Comparison of ENCODE assay signal across 10 cellular contexts in genomic region chr12:50927766-50928224, GRCh38. TPM values are rescaled to one million over a fixed set of nuclear protein-coding genes. Genes with fewer than 3 reads are reported as not detected.
DNase-seq lines count a peak whose midpoint lies in the region; ATAC-seq and TF ChIP-seq lines count a peak whose summit lies in the region.
"Had no signal": no experiment of that assay in that cellular context is flagged by ENCODE, and none has a peak within 500 bp of the region (broad histone marks: within the 10 kb centered on the region; RNA-seq: fewer than 3 reads in every experiment).

No MANE protein-coding gene starts in this region.

- intact Hi-C loops in left ventricle myocardium inferior (cut with micrococcal nuclease), result loop anchor here (10.0 kb wide), 1 partner anchor 57 kb away; no protein-coding TSS in a partner anchor
- intact Hi-C loops in cardiac septum (cut with DNase I), result loop anchor here (5.0 kb wide), 1 partner anchor 60 kb away; no protein-coding TSS in a partner anchor
- intact Hi-C loops in vagina (cut with DNase I), result loop anchor here (10.0 kb wide), 1 partner anchor 57 kb away; no protein-coding TSS in a partner anchor

- H3K4me3 Mint-ChIP-seq in neural progenitor cell, result no peak overlapping the region

- H3F3A ChIP-seq in neural progenitor cell (ENCODE audit: low read depth), result peaks cover 22% of the 10 kb centered on the region

- H3K36me3 ChIP-seq in left ventricle myocardium inferior (peaks cover 22% of the 10 kb centered on the region), neural progenitor cell (no peaks in the 10 kb centered on the region), vagina (peaks cover 0 to 20% of the 10 kb centered on the region in 2 donors)

- H3K9ac ChIP-seq in neural progenitor cell, result no peak overlapping the region

- peak overlapping the region; percentile 94 for H3K27ac ChIP-seq in left ventricle myocardium inferior (replicated peaks)
- H3K27ac ChIP-seq in neural progenitor cell, result no peak overlapping the region
- peak overlapping the region; percentile 91 for H3K27ac ChIP-seq in vagina

- no peak for TF ChIP-seq POLR2A in vagina (IDR thresholded peaks at IDR 0.05)

- H3K9me3 ChIP-seq in left ventricle myocardium inferior (replicated peaks) (no peaks in the 10 kb centered on the region), neural progenitor cell (ENCODE audit: low read depth) (no peaks in the 10 kb centered on the region), vagina (no peaks in the 10 kb centered on the region)

- no peak for ATAC-seq in GM21825 (IDR thresholded peaks at IDR 0.05; ENCODE audit: unreplicated experiment)
- ATAC-seq: HCT116 had no signal

- H3K27me3 Mint-ChIP-seq in neural progenitor cell (ENCODE audit: insufficient read depth, low read depth), result no peaks in the 10 kb centered on the region

- TF ChIP-seq CTCF in left ventricle myocardium inferior (IDR thresholded peaks at IDR 0.05; ENCODE audit: borderline replicate concordance) (no peak), epithelial cell of esophagus (IDR thresholded peaks at IDR 0.05; ENCODE audit: insufficient read depth, low read depth, low read length, missing control alignments) (no peak), neural progenitor cell (IDR thresholded peaks at IDR 0.05) (no peak), vagina (IDR thresholded peaks at IDR 0.05) (no peak)

- DNase-seq in left ventricle myocardium inferior (no peak), cardiac septum (ENCODE audit: low spot score) (no peak), epithelial cell of esophagus (ENCODE audit: low read depth) (no peak), neural progenitor cell (ENCODE audit: low spot score) (no peak), vagina (ENCODE audit: extremely low spot score in 2 of 2) (peak in 1 of 2 donors; percentile 32), hippocampal formation (lab: John Stamatoyannopoulos, UW) (no peak), NCI-H1048 (lab: John Stamatoyannopoulos, UW) (no peak)
- DNase-seq: NCI-H748 treated with DMSO at 0.1 percent for 48 hours had no signal

- H3K4me2 ChIP-seq in neural progenitor cell, result no peak overlapping the region

- no peaks in the 10 kb centered on the region for H4K20me1 ChIP-seq in neural progenitor cell (ENCODE audit: low read depth)

- no peak overlapping the region for H2AFZ ChIP-seq in neural progenitor cell (replicated peaks)

- no peaks in the 10 kb centered on the region for H3K79me2 ChIP-seq in neural progenitor cell (ENCODE audit: low read depth)

- H3K27ac Mint-ChIP-seq in neural progenitor cell, result peak overlapping the region; percentile 47

- H3K4me1 Mint-ChIP-seq in neural progenitor cell, result peaks cover 31% of the 10 kb centered on the region

- no peaks in the 10 kb centered on the region for H3K36me3 Mint-ChIP-seq in neural progenitor cell

- H3K9me3 Mint-ChIP-seq in neural progenitor cell, result no peaks in the 10 kb centered on the region

- H3K27me3 ChIP-seq in left ventricle myocardium inferior (ENCODE audit: low read depth), result no peaks in the 10 kb centered on the region
- H3K27me3 ChIP-seq in neural progenitor cell, result no peaks in the 10 kb centered on the region
- H3K27me3 ChIP-seq in vagina, result no peaks in the 10 kb centered on the region

- H3K4me3 ChIP-seq in left ventricle myocardium inferior (peak overlapping the region; percentile 88), epithelial cell of esophagus (ENCODE audit: low read length) (peak overlapping the region; percentile 74), neural progenitor cell (no peak overlapping the region), vagina (peak overlapping the region; percentile 68 to 84)

- peaks cover 76% of the 10 kb centered on the region for H3K4me1 ChIP-seq in left ventricle myocardium inferior
- peaks cover 25% of the 10 kb centered on the region for H3K4me1 ChIP-seq in neural progenitor cell
- H3K4me1 ChIP-seq in vagina, result peaks cover 59% of the 10 kb centered on the region

RNA-seq across cellular contexts. Expression of gene HIGD1C, which starts 24.5 kb away (rescaled TPM):
- total RNA-seq in left ventricle myocardium inferior (not detected), cardiac septum (not detected), neural progenitor cell (ENCODE audit: low replicate concordance) (not detected in 2 replicates), vagina (not detected)
